In genomic region chr17:7717756-7718350, GRCh38 we compare ENCODE assay signal across 8 cellular contexts. TPM values are rescaled to one million over a fixed set of nuclear protein-coding genes. Genes with fewer than 3 reads are reported as not detected.
DNase-seq lines count a peak whose midpoint lies in the region; ATAC-seq and TF ChIP-seq lines count a peak whose summit lies in the region.

No MANE protein-coding gene starts in this region.

- no peak overlapping the region for H2AFZ ChIP-seq in MM.1S (ENCODE audit: low read length)

- H3K9me2 ChIP-seq in MM.1S (replicated peaks; ENCODE audit: insufficient read depth, low read length) = no peaks in the 10 kb centered on the region

- DNase-seq in MM.1S = no peak
- DNase-seq in medulla oblongata (ENCODE audit: extremely low spot score) = peak; percentile 35
- DNase-seq in tibial nerve (ENCODE audit: low spot score in 2 of 2) = no peak

- no peaks in the 10 kb centered on the region for H3K9me3 Mint-ChIP-seq in brain

- peak overlapping the region in 4 of 5 experiments; percentile 19 to 99 (median 80) for H3K27ac Mint-ChIP-seq in brain

- peaks cover 36 to 61% (median 54%) of the 10 kb centered on the region in 10 experiments for H3K4me1 ChIP-seq in BLaER1 treated with 17β-estradiol and CSF1 and Interleukin-3, amounts not matched to agents 10 nM and 100 nM
- H3K4me1 ChIP-seq in MM.1S (ENCODE audit: low read length) = peaks cover 3% of the 10 kb centered on the region; the same call in 1 of the 2 replicates
- peaks cover 0 to 20% (median 18%) of the 10 kb centered on the region in 4 donors for H3K4me1 ChIP-seq in tibial nerve

- H3K4me3 Mint-ChIP-seq in brain = peak overlapping the region; percentile 75 to 92 (median 89)

- peak overlapping the region; percentile 48 to 72 (median 68); a peak in 20 of 22 replicates for H3K9ac ChIP-seq in BLaER1 treated with 17β-estradiol and CSF1 and Interleukin-3, amounts not matched to agents 10 nM and 100 nM
- no peak overlapping the region for H3K9ac ChIP-seq in MM.1S (ENCODE audit: low read length)

- ATAC-seq in GM18519 (IDR thresholded peaks at IDR 0.05; ENCODE audit: low FRiP score, unreplicated experiment) = no peak
- no peak for ATAC-seq in HG03342 (IDR thresholded peaks at IDR 0.05; ENCODE audit: unreplicated experiment)
- no peak for ATAC-seq in GM19455 (IDR thresholded peaks at IDR 0.05; ENCODE audit: unreplicated experiment)

- WGBS in tibial nerve, 2 donors = 5 to 6% methylated on average over 16 of the region's 16 CpGs

- TF ChIP-seq CTCF in MM.1S (IDR thresholded peaks at IDR 0.05; ENCODE audit: low read length) = no peak
- TF ChIP-seq CTCF in brain (conservative IDR thresholded peaks at IDR 0.05) = no peak
- no peak for TF ChIP-seq CTCF in tibial nerve (IDR thresholded peaks at IDR 0.05)

- H3K27ac ChIP-seq in BLaER1 treated with 17β-estradiol and CSF1 and Interleukin-3, amounts not matched to agents 10 nM and 100 nM = peak overlapping the region in 5 of 11 experiments; percentile 7 to 53 (median 42); a peak in 7 of 22 replicates
- H3K27ac ChIP-seq in MM.1S (ENCODE audit: low read length) (no peak overlapping the region), tibial nerve (peak overlapping the region in 1 of 4 donors; percentile 55)

- TF ChIP-seq EP300 in tibial nerve (IDR thresholded peaks at IDR 0.05) = no peak

- H3K9me3 ChIP-seq in BLaER1 treated with 17β-estradiol and CSF1 and Interleukin-3, amounts not matched to agents 10 nM and 100 nM (replicated peaks in 1 of 11) = no peaks in the 10 kb centered on the region
- H3K9me3 ChIP-seq in MM.1S (replicated peaks; ENCODE audit: insufficient read depth, low read length) (no peaks in the 10 kb centered on the region), tibial nerve (no peaks in the 10 kb centered on the region)

- H3K4me3 ChIP-seq in BLaER1 treated with 17β-estradiol and CSF1 and Interleukin-3, amounts not matched to agents 10 nM and 100 nM = peak overlapping the region; percentile 52 to 70 (median 60)
- H3K4me3 ChIP-seq in MM.1S (ENCODE audit: low read length) (peak overlapping the region; percentile 31; the same call in 1 of the 2 replicates), tibial nerve (peak overlapping the region; percentile 42 to 62 (median 50))

- no peaks in the 10 kb centered on the region for H3K79me2 ChIP-seq in MM.1S (ENCODE audit: low read length)

- peak overlapping the region; percentile 76 to 98 (median 93) for H3K4me2 ChIP-seq in BLaER1 treated with 17β-estradiol and CSF1 and Interleukin-3, amounts not matched to agents 10 nM and 100 nM
- H3K4me2 ChIP-seq in MM.1S (ENCODE audit: low read depth, low read length) = peak overlapping the region; percentile 79; the same call in 1 of the 2 replicates

- H3K36me3 ChIP-seq in BLaER1 treated with 17β-estradiol and CSF1 and Interleukin-3, amounts not matched to agents 10 nM and 100 nM = no peaks in the 10 kb centered on the region
- H3K36me3 ChIP-seq in MM.1S (replicated peaks; ENCODE audit: insufficient read depth, low read length) (no peaks in the 10 kb centered on the region), tibial nerve (no peaks in the 10 kb centered on the region)

- H3K4me1 Mint-ChIP-seq in brain = peaks cover 72% of the 10 kb centered on the region

- H3K27me3 Mint-ChIP-seq in brain = peaks cover 15% of the 10 kb centered on the region

- H3F3A ChIP-seq in MM.1S (ENCODE audit: insufficient read depth, low read length) = no peaks in the 10 kb centered on the region

- no peak for TF ChIP-seq POLR2A in tibial nerve (IDR thresholded peaks at IDR 0.05)

- no peaks in the 10 kb centered on the region for H3K36me3 Mint-ChIP-seq in brain

- H3K27me3 ChIP-seq in BLaER1 treated with 17β-estradiol and CSF1 and Interleukin-3, amounts not matched to agents 10 nM and 100 nM = peaks cover 45 to 80% (median 74%) of the 10 kb centered on the region in 11 experiments
- H3K27me3 ChIP-seq in MM.1S (replicated peaks; ENCODE audit: insufficient read depth, low read length) (peaks cover 97% of the 10 kb centered on the region), tibial nerve (peaks cover 0 to 55% of the 10 kb centered on the region in 2 donors)

- H4K20me1 ChIP-seq in BLaER1 treated with 17β-estradiol and CSF1 and Interleukin-3, amounts not matched to agents 10 nM and 100 nM = no peaks in the 10 kb centered on the region; a peak in 1 of 22 replicates
- no peaks in the 10 kb centered on the region for H4K20me1 ChIP-seq in MM.1S (ENCODE audit: insufficient read depth, low read length)

RNA-seq across cellular contexts. Expression of gene DNAH2, which starts 0.3 kb away (rescaled TPM):
- 3.8 TPM for polyA plus RNA-seq in brain (ENCODE audit: insufficient read depth, low read depth, low replicate concordance)
- total RNA-seq in tibial nerve = 1 to 10 TPM in 1 of 4 donors, under 1 TPM in 3; under 0.01 to 1.4 (median under 0.01) TPM

RNA-seq across cellular contexts. Expression of gene EFNB3, which starts 12.9 kb away (rescaled TPM):
- polyA plus RNA-seq in brain (ENCODE audit: insufficient read depth, low read depth, low replicate concordance) = 54.0 TPM
- under 1 TPM in 2 of 4 donors, not detected in 2; 0.20 to 0.21 TPM for total RNA-seq in tibial nerve

RNA-seq across cellular contexts. Expression of gene WRAP53, which starts 29.6 kb away (rescaled TPM):
- polyA plus RNA-seq in brain (ENCODE audit: insufficient read depth, low read depth, low replicate concordance) = 42.0 TPM
- total RNA-seq in tibial nerve = 1 to 10 TPM; 3.6 to 8.0 (median 4.8) TPM

RNA-seq across cellular contexts. Expression of gene TP53, which starts 30.6 kb away (rescaled TPM):
- polyA plus RNA-seq in brain (ENCODE audit: insufficient read depth, low read depth, low replicate concordance) = 58.4 TPM
- total RNA-seq in tibial nerve = 10 to 100 TPM; 26.7 to 32.1 (median 30.0) TPM
